In the genomic region with DNA sequence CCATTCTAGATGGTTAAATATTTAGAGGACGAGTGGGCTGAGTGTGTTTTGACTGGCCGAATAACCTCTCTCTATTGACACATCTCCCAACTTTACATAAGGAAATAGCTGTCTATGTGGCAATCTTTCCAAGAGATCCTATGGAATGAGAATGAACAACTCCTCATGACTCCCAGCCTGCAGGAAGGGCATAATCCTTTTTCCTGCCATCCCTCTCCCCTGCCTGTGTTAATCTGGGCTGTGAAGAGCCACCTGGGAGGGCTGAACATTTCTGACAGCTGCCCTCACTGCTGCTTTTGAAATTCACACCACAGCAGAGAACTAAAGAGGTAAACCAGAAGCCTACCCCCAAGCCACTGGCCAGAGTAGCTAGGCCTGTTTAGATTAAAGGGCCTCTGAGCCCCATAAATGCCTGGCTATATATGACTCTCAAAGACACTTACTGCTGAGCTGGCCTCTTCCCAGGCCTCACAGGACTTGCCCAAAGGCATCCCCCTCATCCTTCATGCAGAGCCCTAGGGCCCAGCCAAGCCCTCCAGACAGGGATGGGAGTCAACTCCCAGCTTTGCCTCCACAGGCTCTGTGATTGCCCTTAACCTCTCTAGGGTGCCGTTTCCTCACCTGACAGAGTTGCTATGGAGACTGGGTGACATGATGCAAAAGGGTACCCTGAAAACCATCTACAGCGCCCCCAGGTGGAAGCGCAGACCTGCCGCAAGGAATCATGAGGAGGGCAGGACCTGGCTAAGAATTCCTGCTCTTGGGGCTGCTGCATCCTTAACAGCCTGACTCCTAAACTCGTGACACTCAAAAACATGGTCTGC, we compare ENCODE assay signal across 1 cellular context.
TF ChIP-seq lines count a peak whose summit lies in the region.

No MANE protein-coding gene starts in this region.

TF ChIP-seq in HepG2, 621 proteins besides CTCF, POLR2A, EP300 and RAD21 (continued from another document):
- TF ChIP-seq, protein P1, sequence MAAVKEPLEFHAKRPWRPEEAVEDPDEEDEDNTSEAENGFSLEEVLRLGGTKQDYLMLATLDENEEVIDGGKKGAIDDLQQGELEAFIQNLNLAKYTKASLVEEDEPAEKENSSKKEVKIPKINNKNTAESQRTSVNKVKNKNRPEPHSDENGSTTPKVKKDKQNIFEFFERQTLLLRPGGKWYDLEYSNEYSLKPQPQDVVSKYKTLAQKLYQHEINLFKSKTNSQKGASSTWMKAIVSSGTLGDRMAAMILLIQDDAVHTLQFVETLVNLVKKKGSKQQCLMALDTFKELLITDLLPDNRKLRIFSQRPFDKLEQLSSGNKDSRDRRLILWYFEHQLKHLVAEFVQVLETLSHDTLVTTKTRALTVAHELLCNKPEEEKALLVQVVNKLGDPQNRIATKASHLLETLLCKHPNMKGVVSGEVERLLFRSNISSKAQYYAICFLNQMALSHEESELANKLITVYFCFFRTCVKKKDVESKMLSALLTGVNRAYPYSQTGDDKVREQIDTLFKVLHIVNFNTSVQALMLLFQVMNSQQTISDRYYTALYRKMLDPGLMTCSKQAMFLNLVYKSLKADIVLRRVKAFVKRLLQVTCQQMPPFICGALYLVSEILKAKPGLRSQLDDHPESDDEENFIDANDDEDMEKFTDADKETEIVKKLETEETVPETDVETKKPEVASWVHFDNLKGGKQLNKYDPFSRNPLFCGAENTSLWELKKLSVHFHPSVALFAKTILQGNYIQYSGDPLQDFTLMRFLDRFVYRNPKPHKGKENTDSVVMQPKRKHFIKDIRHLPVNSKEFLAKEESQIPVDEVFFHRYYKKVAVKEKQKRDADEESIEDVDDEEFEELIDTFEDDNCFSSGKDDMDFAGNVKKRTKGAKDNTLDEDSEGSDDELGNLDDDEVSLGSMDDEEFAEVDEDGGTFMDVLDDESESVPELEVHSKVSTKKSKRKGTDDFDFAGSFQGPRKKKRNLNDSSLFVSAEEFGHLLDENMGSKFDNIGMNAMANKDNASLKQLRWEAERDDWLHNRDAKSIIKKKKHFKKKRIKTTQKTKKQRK (IDR thresholded peaks at IDR 0.05; ENCODE audit: low read length), result no peak
- TF ChIP-seq, protein P2, sequence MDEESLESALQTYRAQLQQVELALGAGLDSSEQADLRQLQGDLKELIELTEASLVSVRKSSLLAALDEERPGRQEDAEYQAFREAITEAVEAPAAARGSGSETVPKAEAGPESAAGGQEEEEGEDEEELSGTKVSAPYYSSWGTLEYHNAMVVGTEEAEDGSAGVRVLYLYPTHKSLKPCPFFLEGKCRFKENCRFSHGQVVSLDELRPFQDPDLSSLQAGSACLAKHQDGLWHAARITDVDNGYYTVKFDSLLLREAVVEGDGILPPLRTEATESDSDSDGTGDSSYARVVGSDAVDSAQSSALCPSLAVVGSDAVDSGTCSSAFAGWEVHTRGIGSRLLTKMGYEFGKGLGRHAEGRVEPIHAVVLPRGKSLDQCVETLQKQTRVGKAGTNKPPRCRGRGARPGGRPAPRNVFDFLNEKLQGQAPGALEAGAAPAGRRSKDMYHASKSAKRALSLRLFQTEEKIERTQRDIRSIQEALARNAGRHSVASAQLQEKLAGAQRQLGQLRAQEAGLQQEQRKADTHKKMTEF (CRISPR knock-in tag; IDR thresholded peaks at IDR 0.05), result peak; percentile 47; the same call in 1 of the 2 replicates
- TF ChIP-seq, protein P3, sequence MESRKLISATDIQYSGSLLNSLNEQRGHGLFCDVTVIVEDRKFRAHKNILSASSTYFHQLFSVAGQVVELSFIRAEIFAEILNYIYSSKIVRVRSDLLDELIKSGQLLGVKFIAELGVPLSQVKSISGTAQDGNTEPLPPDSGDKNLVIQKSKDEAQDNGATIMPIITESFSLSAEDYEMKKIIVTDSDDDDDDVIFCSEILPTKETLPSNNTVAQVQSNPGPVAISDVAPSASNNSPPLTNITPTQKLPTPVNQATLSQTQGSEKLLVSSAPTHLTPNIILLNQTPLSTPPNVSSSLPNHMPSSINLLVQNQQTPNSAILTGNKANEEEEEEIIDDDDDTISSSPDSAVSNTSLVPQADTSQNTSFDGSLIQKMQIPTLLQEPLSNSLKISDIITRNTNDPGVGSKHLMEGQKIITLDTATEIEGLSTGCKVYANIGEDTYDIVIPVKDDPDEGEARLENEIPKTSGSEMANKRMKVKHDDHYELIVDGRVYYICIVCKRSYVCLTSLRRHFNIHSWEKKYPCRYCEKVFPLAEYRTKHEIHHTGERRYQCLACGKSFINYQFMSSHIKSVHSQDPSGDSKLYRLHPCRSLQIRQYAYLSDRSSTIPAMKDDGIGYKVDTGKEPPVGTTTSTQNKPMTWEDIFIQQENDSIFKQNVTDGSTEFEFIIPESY (CRISPR knock-in tag; IDR thresholded peaks at IDR 0.05), result peak; percentile 98
- TF ChIP-seq, protein P4, sequence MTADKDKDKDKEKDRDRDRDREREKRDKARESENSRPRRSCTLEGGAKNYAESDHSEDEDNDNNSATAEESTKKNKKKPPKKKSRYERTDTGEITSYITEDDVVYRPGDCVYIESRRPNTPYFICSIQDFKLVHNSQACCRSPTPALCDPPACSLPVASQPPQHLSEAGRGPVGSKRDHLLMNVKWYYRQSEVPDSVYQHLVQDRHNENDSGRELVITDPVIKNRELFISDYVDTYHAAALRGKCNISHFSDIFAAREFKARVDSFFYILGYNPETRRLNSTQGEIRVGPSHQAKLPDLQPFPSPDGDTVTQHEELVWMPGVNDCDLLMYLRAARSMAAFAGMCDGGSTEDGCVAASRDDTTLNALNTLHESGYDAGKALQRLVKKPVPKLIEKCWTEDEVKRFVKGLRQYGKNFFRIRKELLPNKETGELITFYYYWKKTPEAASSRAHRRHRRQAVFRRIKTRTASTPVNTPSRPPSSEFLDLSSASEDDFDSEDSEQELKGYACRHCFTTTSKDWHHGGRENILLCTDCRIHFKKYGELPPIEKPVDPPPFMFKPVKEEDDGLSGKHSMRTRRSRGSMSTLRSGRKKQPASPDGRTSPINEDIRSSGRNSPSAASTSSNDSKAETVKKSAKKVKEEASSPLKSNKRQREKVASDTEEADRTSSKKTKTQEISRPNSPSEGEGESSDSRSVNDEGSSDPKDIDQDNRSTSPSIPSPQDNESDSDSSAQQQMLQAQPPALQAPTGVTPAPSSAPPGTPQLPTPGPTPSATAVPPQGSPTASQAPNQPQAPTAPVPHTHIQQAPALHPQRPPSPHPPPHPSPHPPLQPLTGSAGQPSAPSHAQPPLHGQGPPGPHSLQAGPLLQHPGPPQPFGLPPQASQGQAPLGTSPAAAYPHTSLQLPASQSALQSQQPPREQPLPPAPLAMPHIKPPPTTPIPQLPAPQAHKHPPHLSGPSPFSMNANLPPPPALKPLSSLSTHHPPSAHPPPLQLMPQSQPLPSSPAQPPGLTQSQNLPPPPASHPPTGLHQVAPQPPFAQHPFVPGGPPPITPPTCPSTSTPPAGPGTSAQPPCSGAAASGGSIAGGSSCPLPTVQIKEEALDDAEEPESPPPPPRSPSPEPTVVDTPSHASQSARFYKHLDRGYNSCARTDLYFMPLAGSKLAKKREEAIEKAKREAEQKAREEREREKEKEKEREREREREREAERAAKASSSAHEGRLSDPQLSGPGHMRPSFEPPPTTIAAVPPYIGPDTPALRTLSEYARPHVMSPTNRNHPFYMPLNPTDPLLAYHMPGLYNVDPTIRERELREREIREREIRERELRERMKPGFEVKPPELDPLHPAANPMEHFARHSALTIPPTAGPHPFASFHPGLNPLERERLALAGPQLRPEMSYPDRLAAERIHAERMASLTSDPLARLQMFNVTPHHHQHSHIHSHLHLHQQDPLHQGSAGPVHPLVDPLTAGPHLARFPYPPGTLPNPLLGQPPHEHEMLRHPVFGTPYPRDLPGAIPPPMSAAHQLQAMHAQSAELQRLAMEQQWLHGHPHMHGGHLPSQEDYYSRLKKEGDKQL (CRISPR knock-in tag; IDR thresholded peaks at IDR 0.05; ENCODE audit: low read depth), result 0 out of 2 replicates have a peak, but pooled peaks have one; percentile 38
- TF ChIP-seq SP5 (CRISPR knock-in tag; IDR thresholded peaks at IDR 0.05; ENCODE audit: borderline replicate concordance, low read depth), result no peak
- TF ChIP-seq, protein P5, sequence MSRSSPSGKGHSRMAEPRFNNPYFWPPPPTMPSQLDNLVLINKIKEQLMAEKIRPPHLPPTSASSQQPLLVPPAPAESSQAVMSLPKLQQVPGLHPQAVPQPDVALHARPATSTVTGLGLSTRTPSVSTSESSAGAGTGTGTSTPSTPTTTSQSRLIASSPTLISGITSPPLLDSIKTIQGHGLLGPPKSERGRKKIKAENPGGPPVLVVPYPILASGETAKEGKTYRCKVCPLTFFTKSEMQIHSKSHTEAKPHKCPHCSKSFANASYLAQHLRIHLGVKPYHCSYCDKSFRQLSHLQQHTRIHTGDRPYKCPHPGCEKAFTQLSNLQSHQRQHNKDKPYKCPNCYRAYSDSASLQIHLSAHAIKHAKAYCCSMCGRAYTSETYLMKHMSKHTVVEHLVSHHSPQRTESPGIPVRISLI (CRISPR knock-in tag; IDR thresholded peaks at IDR 0.05; ENCODE audit: borderline replicate concordance), result no peak
- no peak for TF ChIP-seq HOXA5 (CRISPR knock-in tag; IDR thresholded peaks at IDR 0.05)
- peak; percentile 32; the same call in 1 of the 2 replicates for TF ChIP-seq PITX1 (CRISPR knock-in tag; IDR thresholded peaks at IDR 0.05)
- no peak for TF ChIP-seq ATM (IDR thresholded peaks at IDR 0.05; ENCODE audit: borderline replicate concordance)
- TF ChIP-seq ZNF564 (CRISPR knock-in tag; IDR thresholded peaks at IDR 0.05), result no peak
- TF ChIP-seq CBX2 (IDR thresholded peaks at IDR 0.05; ENCODE audit: low read depth, low read length), result no peak
- no peak for TF ChIP-seq CBX2 (CRISPR knock-in tag; IDR thresholded peaks at IDR 0.05; ENCODE audit: low read depth)
- peak; percentile 75 for TF ChIP-seq ELF3 (CRISPR knock-in tag; IDR thresholded peaks at IDR 0.05)
- TF ChIP-seq ATF1 (CRISPR knock-in tag; IDR thresholded peaks at IDR 0.05), result 0 out of 2 replicates have a peak, but pooled peaks have one; percentile 32
- TF ChIP-seq JUNB (CRISPR knock-in tag; IDR thresholded peaks at IDR 0.05; ENCODE audit: borderline replicate concordance), result no peak
- no peak for TF ChIP-seq TAF1 (CRISPR knock-in tag; IDR thresholded peaks at IDR 0.05)
- no peak for TF ChIP-seq ZNF7 (CRISPR knock-in tag; IDR thresholded peaks at IDR 0.05)
- TF ChIP-seq PHF21A (CRISPR knock-in tag; IDR thresholded peaks at IDR 0.05), result peak; percentile 45
